Comparison of ENCODE assay signal across 1 cellular context in the genomic region with DNA sequence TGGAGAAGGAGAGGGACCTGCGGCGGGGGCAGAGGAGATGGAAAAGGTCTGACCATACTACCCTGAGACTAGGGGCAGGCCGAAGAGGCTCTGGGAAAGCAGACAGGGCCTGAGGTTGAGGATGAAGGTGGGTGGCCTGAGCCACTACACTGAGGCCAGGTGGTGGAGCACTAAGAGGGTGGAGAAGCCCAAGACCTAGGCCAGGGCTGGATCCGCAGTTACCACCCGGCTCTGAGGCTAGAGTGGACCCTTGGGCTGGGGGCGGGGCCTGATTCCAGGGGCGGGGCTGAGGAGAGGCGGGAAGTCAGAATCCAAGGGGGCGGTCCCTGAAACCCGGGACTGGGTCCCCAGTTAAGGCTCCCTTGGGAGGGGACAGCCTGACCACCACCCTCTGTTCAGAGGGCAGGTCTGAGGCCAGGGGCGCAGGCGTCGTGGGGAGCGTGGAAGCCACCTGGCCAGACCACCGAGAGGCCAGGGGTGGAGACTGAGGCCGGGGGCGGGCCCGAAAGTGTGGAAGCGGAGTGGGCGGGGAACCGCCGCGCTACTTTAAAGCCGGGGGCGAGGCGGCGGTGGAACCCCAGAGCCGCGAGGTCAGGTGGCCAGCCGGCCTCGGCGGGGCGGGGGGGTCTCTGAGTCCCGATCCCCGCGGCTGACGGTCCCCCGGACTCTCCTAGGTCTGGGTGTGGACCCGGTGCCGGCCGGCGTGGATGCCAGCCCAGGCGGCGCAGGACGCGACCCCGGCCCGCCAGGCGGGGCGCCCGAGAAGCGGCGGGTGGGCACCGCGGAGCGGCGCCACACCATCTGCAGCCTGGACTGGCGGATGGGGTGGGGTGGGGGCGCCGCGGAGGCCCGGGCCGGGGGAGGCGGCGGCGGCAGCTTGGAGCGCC.
TF ChIP-seq lines count a peak whose summit lies in the region.

No MANE protein-coding gene starts in this region.

TF ChIP-seq in HepG2, 621 proteins besides CTCF, POLR2A, EP300 and RAD21 (continued from another document and continues in another):
- TF ChIP-seq RFX1 (IDR thresholded peaks at IDR 0.05) (no peak), TBX2 (CRISPR knock-in tag; IDR thresholded peaks at IDR 0.05; ENCODE audit: borderline replicate concordance) (no peak; the same call in 1 of the 2 replicates), ZNF616 (CRISPR knock-in tag; IDR thresholded peaks at IDR 0.05; ENCODE audit: low read depth) (no peak), RFXAP (CRISPR knock-in tag; IDR thresholded peaks at IDR 0.05; ENCODE audit: borderline replicate concordance) (peak; percentile 49; the same call in 1 of the 2 replicates), NFE2 (CRISPR knock-in tag; IDR thresholded peaks at IDR 0.05) (no peak), TBX3 (IDR thresholded peaks at IDR 0.05; ENCODE audit: borderline replicate concordance) (no peak), ARNT2 (CRISPR knock-in tag; IDR thresholded peaks at IDR 0.05; ENCODE audit: low read depth) (no peak), ARID2 (CRISPR knock-in tag; IDR thresholded peaks at IDR 0.05; ENCODE audit: borderline replicate concordance) (no peak), SRSF1 (optimal IDR thresholded peaks at IDR 0.05; ENCODE audit: low read depth, low read length) (no peak), ZEB1 (IDR thresholded peaks at IDR 0.05; ENCODE audit: insufficient replicate concordance, low read depth) (no peak), CHD2 (IDR thresholded peaks at IDR 0.05; ENCODE audit: low read depth, low read length) (no peak), ZNF788 (CRISPR knock-in tag; IDR thresholded peaks at IDR 0.05; ENCODE audit: borderline replicate concordance) (peak; percentile 47; the same call in 1 of the 2 replicates), ZNF234 (CRISPR knock-in tag; conservative IDR thresholded peaks at IDR 0.05) (no peak), RXRA (CRISPR knock-in tag; IDR thresholded peaks at IDR 0.05) (peak; percentile 26; the same call in 1 of the 2 replicates), CEBPB (IDR thresholded peaks at IDR 0.05; ENCODE audit: borderline replicate concordance, low read depth, low read length) (no peak), KDM5A (IDR thresholded peaks at IDR 0.05; ENCODE audit: borderline replicate concordance, low read length) (no peak), TAF1 (CRISPR knock-in tag; IDR thresholded peaks at IDR 0.05) (0 out of 2 replicates have a peak, but pooled peaks have one; percentile 18)
- TF ChIP-seq, protein P1, sequence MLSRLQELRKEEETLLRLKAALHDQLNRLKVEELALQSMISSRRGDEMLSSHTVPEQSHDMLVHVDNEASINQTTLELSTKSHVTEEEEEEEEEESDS (CRISPR knock-in tag; IDR thresholded peaks at IDR 0.05; ENCODE audit: borderline replicate concordance), result no peak
- TF ChIP-seq, protein P2, sequence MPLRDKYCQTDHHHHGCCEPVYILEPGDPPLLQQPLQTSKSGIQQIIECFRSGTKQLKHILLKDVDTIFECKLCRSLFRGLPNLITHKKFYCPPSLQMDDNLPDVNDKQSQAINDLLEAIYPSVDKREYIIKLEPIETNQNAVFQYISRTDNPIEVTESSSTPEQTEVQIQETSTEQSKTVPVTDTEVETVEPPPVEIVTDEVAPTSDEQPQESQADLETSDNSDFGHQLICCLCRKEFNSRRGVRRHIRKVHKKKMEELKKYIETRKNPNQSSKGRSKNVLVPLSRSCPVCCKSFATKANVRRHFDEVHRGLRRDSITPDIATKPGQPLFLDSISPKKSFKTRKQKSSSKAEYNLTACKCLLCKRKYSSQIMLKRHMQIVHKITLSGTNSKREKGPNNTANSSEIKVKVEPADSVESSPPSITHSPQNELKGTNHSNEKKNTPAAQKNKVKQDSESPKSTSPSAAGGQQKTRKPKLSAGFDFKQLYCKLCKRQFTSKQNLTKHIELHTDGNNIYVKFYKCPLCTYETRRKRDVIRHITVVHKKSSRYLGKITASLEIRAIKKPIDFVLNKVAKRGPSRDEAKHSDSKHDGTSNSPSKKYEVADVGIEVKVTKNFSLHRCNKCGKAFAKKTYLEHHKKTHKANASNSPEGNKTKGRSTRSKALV (CRISPR knock-in tag; IDR thresholded peaks at IDR 0.05), result no peak
- TF ChIP-seq, protein P3, sequence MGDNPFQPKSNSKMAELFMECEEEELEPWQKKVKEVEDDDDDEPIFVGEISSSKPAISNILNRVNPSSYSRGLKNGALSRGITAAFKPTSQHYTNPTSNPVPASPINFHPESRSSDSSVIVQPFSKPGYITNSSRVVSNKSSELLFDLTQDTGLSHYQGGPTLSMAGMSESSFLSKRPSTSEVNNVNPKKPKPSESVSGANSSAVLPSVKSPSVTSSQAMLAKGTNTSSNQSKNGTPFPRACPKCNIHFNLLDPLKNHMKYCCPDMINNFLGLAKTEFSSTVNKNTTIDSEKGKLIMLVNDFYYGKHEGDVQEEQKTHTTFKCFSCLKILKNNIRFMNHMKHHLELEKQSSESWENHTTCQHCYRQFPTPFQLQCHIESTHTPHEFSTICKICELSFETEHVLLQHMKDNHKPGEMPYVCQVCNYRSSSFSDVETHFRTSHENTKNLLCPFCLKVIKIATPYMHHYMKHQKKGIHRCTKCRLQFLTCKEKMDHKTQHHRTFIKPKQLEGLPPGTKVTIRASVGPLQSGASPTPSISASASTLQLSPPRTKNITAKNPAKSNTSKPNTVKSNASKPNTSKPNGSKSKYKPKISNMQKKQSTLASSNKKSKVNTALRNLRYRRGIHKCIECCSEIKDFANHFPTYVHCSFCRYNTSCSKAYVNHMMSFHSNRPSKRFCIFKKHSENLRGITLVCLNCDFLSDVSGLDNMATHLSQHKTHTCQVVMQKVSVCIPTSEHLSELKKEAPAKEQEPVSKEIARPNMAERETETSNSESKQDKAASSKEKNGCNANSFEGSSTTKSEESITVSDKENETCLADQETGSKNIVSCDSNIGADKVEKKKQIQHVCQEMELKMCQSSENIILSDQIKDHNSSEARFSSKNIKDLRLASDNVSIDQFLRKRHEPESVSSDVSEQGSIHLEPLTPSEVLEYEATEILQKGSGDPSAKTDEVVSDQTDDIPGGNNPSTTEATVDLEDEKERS (CRISPR knock-in tag; IDR thresholded peaks at IDR 0.05), result no peak
- TF ChIP-seq, protein P4, sequence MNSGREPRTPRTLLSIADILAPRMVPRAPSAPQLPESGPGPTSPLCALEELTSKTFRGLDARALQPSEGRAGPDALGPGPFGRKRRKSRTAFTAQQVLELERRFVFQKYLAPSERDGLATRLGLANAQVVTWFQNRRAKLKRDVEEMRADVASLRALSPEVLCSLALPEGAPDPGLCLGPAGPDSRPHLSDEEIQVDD (CRISPR knock-in tag; IDR thresholded peaks at IDR 0.05; ENCODE audit: borderline replicate concordance), result no peak
- TF ChIP-seq, protein P5, sequence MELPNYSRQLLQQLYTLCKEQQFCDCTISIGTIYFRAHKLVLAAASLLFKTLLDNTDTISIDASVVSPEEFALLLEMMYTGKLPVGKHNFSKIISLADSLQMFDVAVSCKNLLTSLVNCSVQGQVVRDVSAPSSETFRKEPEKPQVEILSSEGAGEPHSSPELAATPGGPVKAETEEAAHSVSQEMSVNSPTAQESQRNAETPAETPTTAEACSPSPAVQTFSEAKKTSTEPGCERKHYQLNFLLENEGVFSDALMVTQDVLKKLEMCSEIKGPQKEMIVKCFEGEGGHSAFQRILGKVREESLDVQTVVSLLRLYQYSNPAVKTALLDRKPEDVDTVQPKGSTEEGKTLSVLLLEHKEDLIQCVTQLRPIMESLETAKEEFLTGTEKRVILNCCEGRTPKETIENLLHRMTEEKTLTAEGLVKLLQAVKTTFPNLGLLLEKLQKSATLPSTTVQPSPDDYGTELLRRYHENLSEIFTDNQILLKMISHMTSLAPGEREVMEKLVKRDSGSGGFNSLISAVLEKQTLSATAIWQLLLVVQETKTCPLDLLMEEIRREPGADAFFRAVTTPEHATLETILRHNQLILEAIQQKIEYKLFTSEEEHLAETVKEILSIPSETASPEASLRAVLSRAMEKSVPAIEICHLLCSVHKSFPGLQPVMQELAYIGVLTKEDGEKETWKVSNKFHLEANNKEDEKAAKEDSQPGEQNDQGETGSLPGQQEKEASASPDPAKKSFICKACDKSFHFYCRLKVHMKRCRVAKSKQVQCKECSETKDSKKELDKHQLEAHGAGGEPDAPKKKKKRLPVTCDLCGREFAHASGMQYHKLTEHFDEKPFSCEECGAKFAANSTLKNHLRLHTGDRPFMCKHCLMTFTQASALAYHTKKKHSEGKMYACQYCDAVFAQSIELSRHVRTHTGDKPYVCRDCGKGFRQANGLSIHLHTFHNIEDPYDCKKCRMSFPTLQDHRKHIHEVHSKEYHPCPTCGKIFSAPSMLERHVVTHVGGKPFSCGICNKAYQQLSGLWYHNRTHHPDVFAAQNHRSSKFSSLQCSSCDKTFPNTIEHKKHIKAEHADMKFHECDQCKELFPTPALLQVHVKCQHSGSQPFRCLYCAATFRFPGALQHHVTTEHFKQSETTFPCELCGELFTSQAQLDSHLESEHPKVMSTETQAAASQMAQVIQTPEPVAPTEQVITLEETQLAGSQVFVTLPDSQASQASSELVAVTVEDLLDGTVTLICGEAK (IDR thresholded peaks at IDR 0.05), result no peak
- TF ChIP-seq, protein P5 (CRISPR knock-in tag; IDR thresholded peaks at IDR 0.05), result peak; percentile 65
- TF ChIP-seq, protein P6, sequence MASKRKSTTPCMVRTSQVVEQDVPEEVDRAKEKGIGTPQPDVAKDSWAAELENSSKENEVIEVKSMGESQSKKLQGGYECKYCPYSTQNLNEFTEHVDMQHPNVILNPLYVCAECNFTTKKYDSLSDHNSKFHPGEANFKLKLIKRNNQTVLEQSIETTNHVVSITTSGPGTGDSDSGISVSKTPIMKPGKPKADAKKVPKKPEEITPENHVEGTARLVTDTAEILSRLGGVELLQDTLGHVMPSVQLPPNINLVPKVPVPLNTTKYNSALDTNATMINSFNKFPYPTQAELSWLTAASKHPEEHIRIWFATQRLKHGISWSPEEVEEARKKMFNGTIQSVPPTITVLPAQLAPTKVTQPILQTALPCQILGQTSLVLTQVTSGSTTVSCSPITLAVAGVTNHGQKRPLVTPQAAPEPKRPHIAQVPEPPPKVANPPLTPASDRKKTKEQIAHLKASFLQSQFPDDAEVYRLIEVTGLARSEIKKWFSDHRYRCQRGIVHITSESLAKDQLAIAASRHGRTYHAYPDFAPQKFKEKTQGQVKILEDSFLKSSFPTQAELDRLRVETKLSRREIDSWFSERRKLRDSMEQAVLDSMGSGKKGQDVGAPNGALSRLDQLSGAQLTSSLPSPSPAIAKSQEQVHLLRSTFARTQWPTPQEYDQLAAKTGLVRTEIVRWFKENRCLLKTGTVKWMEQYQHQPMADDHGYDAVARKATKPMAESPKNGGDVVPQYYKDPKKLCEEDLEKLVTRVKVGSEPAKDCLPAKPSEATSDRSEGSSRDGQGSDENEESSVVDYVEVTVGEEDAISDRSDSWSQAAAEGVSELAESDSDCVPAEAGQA (IDR thresholded peaks at IDR 0.05; ENCODE audit: low read depth), result no peak
- TF ChIP-seq, protein P6 (CRISPR knock-in tag; IDR thresholded peaks at IDR 0.05; ENCODE audit: borderline replicate concordance), result no peak
- TF ChIP-seq, protein P7, sequence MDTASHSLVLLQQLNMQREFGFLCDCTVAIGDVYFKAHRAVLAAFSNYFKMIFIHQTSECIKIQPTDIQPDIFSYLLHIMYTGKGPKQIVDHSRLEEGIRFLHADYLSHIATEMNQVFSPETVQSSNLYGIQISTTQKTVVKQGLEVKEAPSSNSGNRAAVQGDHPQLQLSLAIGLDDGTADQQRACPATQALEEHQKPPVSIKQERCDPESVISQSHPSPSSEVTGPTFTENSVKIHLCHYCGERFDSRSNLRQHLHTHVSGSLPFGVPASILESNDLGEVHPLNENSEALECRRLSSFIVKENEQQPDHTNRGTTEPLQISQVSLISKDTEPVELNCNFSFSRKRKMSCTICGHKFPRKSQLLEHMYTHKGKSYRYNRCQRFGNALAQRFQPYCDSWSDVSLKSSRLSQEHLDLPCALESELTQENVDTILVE (CRISPR knock-in tag; IDR thresholded peaks at IDR 0.05), result no peak
- TF ChIP-seq, protein P8, sequence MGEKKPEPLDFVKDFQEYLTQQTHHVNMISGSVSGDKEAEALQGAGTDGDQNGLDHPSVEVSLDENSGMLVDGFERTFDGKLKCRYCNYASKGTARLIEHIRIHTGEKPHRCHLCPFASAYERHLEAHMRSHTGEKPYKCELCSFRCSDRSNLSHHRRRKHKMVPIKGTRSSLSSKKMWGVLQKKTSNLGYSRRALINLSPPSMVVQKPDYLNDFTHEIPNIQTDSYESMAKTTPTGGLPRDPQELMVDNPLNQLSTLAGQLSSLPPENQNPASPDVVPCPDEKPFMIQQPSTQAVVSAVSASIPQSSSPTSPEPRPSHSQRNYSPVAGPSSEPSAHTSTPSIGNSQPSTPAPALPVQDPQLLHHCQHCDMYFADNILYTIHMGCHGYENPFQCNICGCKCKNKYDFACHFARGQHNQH (CRISPR knock-in tag; IDR thresholded peaks at IDR 0.05), result no peak
